ENCODE assay signal across 8 cellular contexts in the genomic region with DNA sequence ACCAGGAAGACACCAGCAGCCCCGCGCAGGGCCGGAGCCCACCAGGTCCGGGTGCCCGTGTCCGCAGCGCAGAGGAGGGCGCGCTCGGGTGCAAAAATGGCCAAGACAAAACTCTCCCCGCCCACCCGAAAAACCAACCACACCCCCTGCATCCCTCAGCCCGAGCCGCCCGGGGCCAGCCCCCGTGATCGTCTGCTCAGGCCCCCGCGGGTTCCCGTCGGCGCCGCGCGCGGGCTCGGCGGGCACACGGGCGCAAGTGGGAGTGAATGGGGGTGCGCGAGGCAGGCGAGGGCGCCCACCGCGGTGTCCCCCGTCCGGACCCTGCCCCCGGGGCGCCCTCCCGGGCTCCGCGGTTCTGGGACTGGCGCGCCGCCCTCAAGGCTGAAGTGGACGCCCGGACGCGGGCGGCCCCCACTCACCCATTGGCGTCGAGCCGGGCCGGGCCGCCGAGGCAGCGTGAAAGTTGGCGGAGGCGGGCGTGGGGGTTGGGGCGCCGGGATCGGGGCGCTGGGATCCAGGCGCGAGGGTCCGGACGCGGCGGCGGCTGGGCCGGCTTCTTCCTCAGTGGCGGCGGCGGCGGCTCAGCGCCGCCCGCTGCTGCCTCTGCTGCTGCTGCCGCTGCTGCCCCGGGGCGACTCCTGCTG. TPM values are rescaled to one million over a fixed set of nuclear protein-coding genes. Genes with fewer than 3 reads are reported as not detected.
A peak's percentile ranks its signal among the peaks of the same experiment; 100 is the strongest.
DNase-seq lines count a peak whose midpoint lies in the region.

No MANE protein-coding gene starts in this region.

- peaks cover 8% of the 10 kb centered on the region for H3K36me3 Mint-ChIP-seq in activated naive CD8-positive, alpha-beta T cell treated with anti-CD3 and anti-CD28 coated beads for 36 hours

- H3K27ac Mint-ChIP-seq in activated naive CD8-positive, alpha-beta T cell treated with anti-CD3 and anti-CD28 coated beads for 36 hours = no peak overlapping the region

- peak overlapping the region in 2 of 3 donors; percentile 43 to 68 for H3K9ac ChIP-seq in skeletal muscle tissue (ENCODE audit: low read depth in 1 of 3, low read length in 3 of 3)

- H3K27me3 Mint-ChIP-seq in activated naive CD8-positive, alpha-beta T cell treated with anti-CD3 and anti-CD28 coated beads for 36 hours = no peaks in the 10 kb centered on the region

- DNase-seq in NCI-H1417 (lab: John Stamatoyannopoulos, UW) (peak in 2 of 3 experiments; percentile 39 to 66), NCI-H1417 treated with DMSO at 0.1 percent for 48 hours (lab: John Stamatoyannopoulos, UW) (no peak), MG63 (peak; percentile 31), Kasumi-1 (lab: John Stamatoyannopoulos, UW) (no peak), NCI-H187 treated with DMSO at 0.1 percent for 48 hours (lab: John Stamatoyannopoulos, UW) (no peak)
- peak; percentile 24 for DNase-seq in activated naive CD8-positive, alpha-beta T cell treated with anti-CD3 and anti-CD28 coated beads for 36 hours

- peaks cover 35% of the 10 kb centered on the region for H3K4me1 Mint-ChIP-seq in activated naive CD8-positive, alpha-beta T cell treated with anti-CD3 and anti-CD28 coated beads for 36 hours

- peak overlapping the region; percentile 85 for H3K4me3 Mint-ChIP-seq in activated naive CD8-positive, alpha-beta T cell treated with anti-CD3 and anti-CD28 coated beads for 36 hours

- H3K4me1 ChIP-seq in skeletal muscle tissue (ENCODE audit: control insufficient read depth in 3 of 3, insufficient read depth in 3 of 3, low read length in 3 of 3) = peaks cover 5 to 8% (median 6%) of the 10 kb centered on the region in 3 donors

- H3K4me3 ChIP-seq in MG63 (peak overlapping the region; percentile 47), iPS-11a (ENCODE audit: low read depth, low read length) (peak overlapping the region; percentile 45), skeletal muscle tissue (ENCODE audit: low read length in 3 of 3) (peak overlapping the region; percentile 41 to 55 (median 45))

- no peaks in the 10 kb centered on the region for H3K9me3 Mint-ChIP-seq in activated naive CD8-positive, alpha-beta T cell treated with anti-CD3 and anti-CD28 coated beads for 36 hours

- H3K27me3 ChIP-seq in MG63 = no peaks in the 10 kb centered on the region
- H3K27me3 ChIP-seq in skeletal muscle tissue (ENCODE audit: control insufficient read depth in 3 of 3, insufficient read depth in 3 of 3, low read length in 3 of 3) = no peaks in the 10 kb centered on the region

- no peaks in the 10 kb centered on the region for H3K36me3 ChIP-seq in MG63
- no peaks in the 10 kb centered on the region for H3K36me3 ChIP-seq in skeletal muscle tissue (ENCODE audit: control insufficient read depth in 3 of 3, insufficient read depth in 3 of 3, low read length in 3 of 3)

- H3K9me3 ChIP-seq in MG63 (no peaks in the 10 kb centered on the region), skeletal muscle tissue (ENCODE audit: control insufficient read depth in 3 of 3, low read length in 3 of 3) (no peaks in the 10 kb centered on the region)

- no peak overlapping the region for H3K27ac ChIP-seq in skeletal muscle tissue (ENCODE audit: low read depth, low read length)

RNA-seq across cellular contexts. Expression of a gene that starts 0.4 kb away (rescaled TPM):
- 13.7 and 17.6 TPM in 2 replicates for total RNA-seq in MG63 (2014; rRNA removed; shearing (Covaris generic); ENCODE audit: low replicate concordance)
- total RNA-seq in activated naive CD8-positive, alpha-beta T cell treated with anti-CD3 and anti-CD28 coated beads for 36 hours = 10 to 100 TPM; 65.6 to 71.0 TPM
- 7.3 TPM for total RNA-seq in skeletal muscle tissue

Comparison
In these comparisons a context has a peak if more than half of its experiments do, and no peak if none do; other contexts are left out.
1. DNase-seq: peak in NCI-H1417 (2 of 3), MG63 (single experiment) and activated naive CD8-positive, alpha-beta T cell treated with anti-CD3 and anti-CD28 coated beads for 36 hours (single experiment); none in NCI-H1417 treated with DMSO at 0.1 percent for 48 hours (single experiment), Kasumi-1 (0 of 2) and NCI-H187 treated with DMSO at 0.1 percent for 48 hours (single experiment).
2. Peak in every context shown above with its lines, with median percentiles within 50 percentile points of each other: H3K4me3 ChIP-seq.